8 cellular contexts compared by ENCODE assay signal in the genomic region with DNA sequence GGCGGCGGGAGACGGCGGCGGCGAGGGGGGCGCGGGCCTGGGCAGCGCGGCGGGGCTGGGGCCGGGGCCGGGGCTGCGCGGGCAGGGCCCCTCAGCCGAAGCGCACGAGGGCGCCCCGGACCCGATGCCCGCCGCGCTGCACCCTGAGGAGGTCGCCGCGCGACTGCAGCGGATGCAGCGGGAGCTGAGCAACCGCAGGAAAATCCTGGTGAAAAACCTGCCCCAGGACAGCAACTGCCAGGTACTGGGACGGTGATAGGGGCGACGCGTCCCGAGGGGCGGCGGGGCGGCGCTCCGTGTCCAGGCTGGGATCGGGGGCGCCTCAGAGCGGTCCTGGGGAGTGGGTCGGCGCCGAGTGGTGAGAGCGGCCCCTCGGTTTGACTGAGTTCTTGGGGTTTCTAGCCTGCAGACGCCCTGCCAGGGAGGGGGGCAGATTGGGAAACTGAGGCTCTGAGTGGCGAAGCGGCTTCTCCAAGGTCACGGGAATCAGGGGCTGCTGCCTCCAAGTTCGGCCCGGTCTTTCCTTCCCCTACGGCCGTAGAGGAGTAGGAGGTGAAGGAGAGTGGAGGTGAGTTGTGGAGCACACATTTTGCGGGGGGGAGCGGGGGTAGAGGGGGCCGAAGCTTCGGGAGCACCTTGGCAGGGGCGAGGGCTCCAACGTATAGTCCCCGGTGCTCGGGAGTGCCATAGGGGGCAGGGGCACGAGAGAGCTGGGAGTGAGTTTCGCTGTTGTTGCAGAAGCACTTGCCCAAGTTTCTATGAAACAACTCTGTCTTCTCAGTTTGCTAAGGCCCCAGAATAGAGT. TPM values are rescaled to one million over a fixed set of nuclear protein-coding genes. Genes with fewer than 3 reads are reported as not detected.
DNase-seq lines count a peak whose midpoint lies in the region; ATAC-seq and TF ChIP-seq lines count a peak whose summit lies in the region.

No MANE protein-coding gene starts in this region.

- TF ChIP-seq CTCF in smooth muscle cell (IDR thresholded peaks at IDR 0.05; ENCODE audit: borderline replicate concordance, insufficient read depth, poor library complexity, severe bottlenecking), result no peak

- ATAC-seq in activated CD4-positive, CD25-positive, alpha-beta regulatory T cell treated with anti-CD3 and anti-CD28 coated beads, Interleukin-2, amount 50 U/mL, for 24 hours, result peak; percentile 36 to 44
- ATAC-seq in HG03159 (IDR thresholded peaks at IDR 0.05; ENCODE audit: unreplicated experiment) (peak; percentile 38), GM18858 (IDR thresholded peaks at IDR 0.05; ENCODE audit: unreplicated experiment) (no peak)

- H3K4me1 ChIP-seq in smooth muscle cell (ENCODE audit: low read depth), result peaks cover 2% of the 10 kb centered on the region

- peaks cover 6% of the 10 kb centered on the region for H3K27me3 ChIP-seq in smooth muscle cell (ENCODE audit: low read depth)

- no peaks in the 10 kb centered on the region for H3K79me2 ChIP-seq in smooth muscle cell (ENCODE audit: low read depth)

- WGBS in smooth muscle cell (ENCODE audit: low lambda C conversion rate), result 2% methylated on average over 59 of the region's 67 CpGs

- H3F3A ChIP-seq in smooth muscle cell (ENCODE audit: low read depth), result peaks cover 4% of the 10 kb centered on the region

- H3K27ac ChIP-seq in caudate nucleus (ENCODE audit: low read depth, low read length), result peak overlapping the region; percentile 58
- no peak overlapping the region for H3K27ac ChIP-seq in smooth muscle cell (ENCODE audit: low read depth)

- no peaks in the 10 kb centered on the region for H3K9me3 ChIP-seq in smooth muscle cell (replicated peaks; ENCODE audit: low read depth)

- H2AFZ ChIP-seq in smooth muscle cell (ENCODE audit: low read depth), result peak overlapping the region; percentile 97

- H3K4me3 ChIP-seq in smooth muscle cell, result peak overlapping the region; percentile 90

- no peaks in the 10 kb centered on the region for H3K36me3 ChIP-seq in smooth muscle cell (ENCODE audit: low read depth)

- H3K4me2 ChIP-seq in smooth muscle cell, result peak overlapping the region; percentile 100

- DNase-seq in activated CD4-positive, CD25-positive, alpha-beta regulatory T cell treated with anti-CD3 and anti-CD28 coated beads, Interleukin-2, amount 50 U/mL, for 72 hours, result no peak
- DNase-seq in T-helper 1 cell (peak in 4 of 5 donors; percentile 4 to 12 (median 6)), caudate nucleus (lab: John Stamatoyannopoulos, UW) (peak in 40 of 61 donors; percentile 1 to 66 (median 23)), iris pigment epithelial cell (ENCODE audit: low read depth) (peak; percentile 65), smooth muscle cell (lab: John Stamatoyannopoulos, UW; ENCODE audit: unreplicated experiment) (no peak)

- H3K9ac ChIP-seq in smooth muscle cell (ENCODE audit: low read depth), result peak overlapping the region; percentile 60

- no peaks in the 10 kb centered on the region for H4K20me1 ChIP-seq in smooth muscle cell (ENCODE audit: low read depth)

RNA-seq across cellular contexts. Expression of a gene that starts 0.5 kb away (rescaled TPM):
- 8.6 and 9.8 TPM in 2 replicates for total RNA-seq in smooth muscle cell
- polyA plus RNA-seq in smooth muscle cell, result 2.0 and 2.8 TPM in 2 replicates

Comparison
In these comparisons a context has a peak if more than half of its experiments do, and no peak if none do; other contexts are left out.
1. DNase-seq: peak in T-helper 1 cell (4 of 5), caudate nucleus (40 of 61) and iris pigment epithelial cell (single experiment); none in activated CD4-positive, CD25-positive, alpha-beta regulatory T cell treated with anti-CD3 and anti-CD28 coated beads, Interleukin-2, amount 50 U/mL, for 72 hours (single experiment) and smooth muscle cell (single experiment).